Comparison of ENCODE assay signal across 1 cellular context in the genomic region with DNA sequence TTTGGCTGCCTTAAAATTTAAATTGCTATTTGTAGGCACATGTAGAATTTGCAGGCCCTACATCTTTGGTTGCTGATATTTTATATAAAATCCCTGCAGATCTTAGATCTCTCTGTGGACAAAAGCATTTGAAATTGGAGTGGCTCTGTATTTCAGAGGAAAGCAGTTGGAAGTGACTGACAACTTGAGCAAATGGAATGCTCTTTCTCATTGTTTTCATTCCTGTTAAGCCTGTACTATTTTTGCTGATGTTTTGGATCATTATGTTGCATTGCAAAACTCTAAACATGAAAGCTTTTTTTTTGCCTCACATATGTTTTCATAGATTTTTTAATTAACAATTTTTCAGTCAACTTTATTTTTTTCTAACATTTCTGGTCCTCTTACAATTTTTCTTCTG.
TF ChIP-seq lines count a peak whose summit lies in the region.

No MANE protein-coding gene starts in this region.

TF ChIP-seq in GM23338, 12 proteins besides CTCF, POLR2A, EP300 and RAD21 (continued from another document):
- TF ChIP-seq, protein P1, sequence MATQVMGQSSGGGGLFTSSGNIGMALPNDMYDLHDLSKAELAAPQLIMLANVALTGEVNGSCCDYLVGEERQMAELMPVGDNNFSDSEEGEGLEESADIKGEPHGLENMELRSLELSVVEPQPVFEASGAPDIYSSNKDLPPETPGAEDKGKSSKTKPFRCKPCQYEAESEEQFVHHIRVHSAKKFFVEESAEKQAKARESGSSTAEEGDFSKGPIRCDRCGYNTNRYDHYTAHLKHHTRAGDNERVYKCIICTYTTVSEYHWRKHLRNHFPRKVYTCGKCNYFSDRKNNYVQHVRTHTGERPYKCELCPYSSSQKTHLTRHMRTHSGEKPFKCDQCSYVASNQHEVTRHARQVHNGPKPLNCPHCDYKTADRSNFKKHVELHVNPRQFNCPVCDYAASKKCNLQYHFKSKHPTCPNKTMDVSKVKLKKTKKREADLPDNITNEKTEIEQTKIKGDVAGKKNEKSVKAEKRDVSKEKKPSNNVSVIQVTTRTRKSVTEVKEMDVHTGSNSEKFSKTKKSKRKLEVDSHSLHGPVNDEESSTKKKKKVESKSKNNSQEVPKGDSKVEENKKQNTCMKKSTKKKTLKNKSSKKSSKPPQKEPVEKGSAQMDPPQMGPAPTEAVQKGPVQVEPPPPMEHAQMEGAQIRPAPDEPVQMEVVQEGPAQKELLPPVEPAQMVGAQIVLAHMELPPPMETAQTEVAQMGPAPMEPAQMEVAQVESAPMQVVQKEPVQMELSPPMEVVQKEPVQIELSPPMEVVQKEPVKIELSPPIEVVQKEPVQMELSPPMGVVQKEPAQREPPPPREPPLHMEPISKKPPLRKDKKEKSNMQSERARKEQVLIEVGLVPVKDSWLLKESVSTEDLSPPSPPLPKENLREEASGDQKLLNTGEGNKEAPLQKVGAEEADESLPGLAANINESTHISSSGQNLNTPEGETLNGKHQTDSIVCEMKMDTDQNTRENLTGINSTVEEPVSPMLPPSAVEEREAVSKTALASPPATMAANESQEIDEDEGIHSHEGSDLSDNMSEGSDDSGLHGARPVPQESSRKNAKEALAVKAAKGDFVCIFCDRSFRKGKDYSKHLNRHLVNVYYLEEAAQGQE (IDR thresholded peaks at IDR 0.05; ENCODE audit: unreplicated experiment), result no peak
- TF ChIP-seq NANOG (IDR thresholded peaks at IDR 0.05; ENCODE audit: borderline replicate concordance), result no peak
- TF ChIP-seq ZNF114 (CRISPR knock-in tag; IDR thresholded peaks at IDR 0.05), result no peak
- TF ChIP-seq JUNB (IDR thresholded peaks at IDR 0.05; ENCODE audit: unreplicated experiment), result no peak
- no peak for TF ChIP-seq ZNF331 (CRISPR knock-in tag; IDR thresholded peaks at IDR 0.05; ENCODE audit: low read depth)
- no peak for TF ChIP-seq EZH2 (IDR thresholded peaks at IDR 0.05; ENCODE audit: low read depth, unreplicated experiment)
- TF ChIP-seq POLR2AphosphoS5 (IDR thresholded peaks at IDR 0.05; ENCODE audit: low read depth), result no peak
- no peak for TF ChIP-seq CREB1 (CRISPR knock-in tag; IDR thresholded peaks at IDR 0.05; ENCODE audit: low read depth)
